Comparison of ENCODE assay signal across 16 cellular contexts in the genomic region with DNA sequence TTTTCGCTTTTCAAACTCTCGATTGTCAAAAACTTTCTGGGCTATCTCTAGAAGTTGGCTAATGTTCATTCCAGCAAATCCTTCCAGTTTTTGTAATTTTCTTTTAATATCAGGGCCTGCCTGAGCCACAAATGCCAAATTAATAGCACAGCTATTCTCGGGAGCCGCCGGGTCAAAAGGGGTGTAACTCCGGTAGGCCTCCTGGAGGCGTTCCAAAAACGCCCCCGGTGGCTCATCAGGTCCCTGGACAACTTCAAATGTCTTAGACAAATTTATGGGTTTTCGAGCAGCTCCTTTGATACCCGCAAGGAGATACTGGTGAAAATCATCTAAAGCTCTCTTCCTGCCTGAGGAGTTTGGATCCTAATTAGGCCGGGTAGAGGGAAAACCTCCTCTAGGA.
A peak's percentile ranks its signal among the peaks of the same experiment; 100 is the strongest.
DNase-seq lines count a peak whose midpoint lies in the region; ATAC-seq and TF ChIP-seq lines count a peak whose summit lies in the region.
"Had no signal": no experiment of that assay in that cellular context is flagged by ENCODE, and none has a peak within 500 bp of the region (broad histone marks: within the 10 kb centered on the region; RNA-seq: fewer than 3 reads in every experiment).

No MANE protein-coding gene starts in this region.

- TF ChIP-seq CTCF in left lung (IDR thresholded peaks at IDR 0.05) (no peak), mesothelial cell of epicardium (IDR thresholded peaks at IDR 0.05; ENCODE audit: unreplicated experiment) (no peak), upper lobe of right lung (IDR thresholded peaks at IDR 0.05) (no peak)

- H3K36me3 Mint-ChIP-seq in mesothelial cell of epicardium: peaks cover 2% of the 10 kb centered on the region
- H3K36me3 Mint-ChIP-seq: CD8-positive, alpha-beta memory T cell; IgD-negative memory B cell had no signal

- no peaks in the 10 kb centered on the region for H3K9me3 Mint-ChIP-seq in mesothelial cell of epicardium
- H3K9me3 Mint-ChIP-seq: CD4-positive, CD25-positive, alpha-beta regulatory T cell; CD8-positive, alpha-beta memory T cell; IgD-negative memory B cell had no signal

- H3K9me3 ChIP-seq in left lung (no peaks in the 10 kb centered on the region), upper lobe of right lung (no peaks in the 10 kb centered on the region)
- H3K9me3 ChIP-seq: BE2C had no signal

- H3K4me3 Mint-ChIP-seq in mesothelial cell of epicardium: no peak overlapping the region
- H3K4me3 Mint-ChIP-seq: CD4-positive, CD25-positive, alpha-beta regulatory T cell had no signal

- no peak for ATAC-seq in left lung
- no peak for ATAC-seq in upper lobe of right lung
- no peak for ATAC-seq in HG02571 (IDR thresholded peaks at IDR 0.05; ENCODE audit: unreplicated experiment)

- H3K4me1 ChIP-seq in left lung (no peaks in the 10 kb centered on the region), upper lobe of right lung (no peaks in the 10 kb centered on the region)
- H3K4me1 ChIP-seq: BE2C had no signal

- H3K27ac Mint-ChIP-seq in mesothelial cell of epicardium: peak overlapping the region; percentile 13
- H3K27ac Mint-ChIP-seq: CD4-positive, CD25-positive, alpha-beta regulatory T cell had no signal

- H3K27me3 Mint-ChIP-seq in mesothelial cell of epicardium (ENCODE audit: low read depth): no peaks in the 10 kb centered on the region
- H3K27me3 Mint-ChIP-seq: CD4-positive, CD25-positive, alpha-beta regulatory T cell; CD8-positive, alpha-beta memory T cell; IgD-negative memory B cell had no signal

- H3K27ac ChIP-seq in left lung (peak overlapping the region; percentile 33 to 64), upper lobe of right lung (peak overlapping the region; percentile 36)
- H3K27ac ChIP-seq: GM23248 had no signal

- H3K36me3 ChIP-seq in left lung: no peaks in the 10 kb centered on the region
- H3K36me3 ChIP-seq in upper lobe of right lung: no peaks in the 10 kb centered on the region
- H3K36me3 ChIP-seq: BE2C had no signal

- intact Hi-C loops in left lung (cut with DNase I) (no loop called here), upper lobe of right lung (cut with DNase I) (no loop called here)

- H3K4me3 ChIP-seq in left lung: no peak overlapping the region
- peak overlapping the region; percentile 29 for H3K4me3 ChIP-seq in upper lobe of right lung
- H3K4me3 ChIP-seq: GM23248 had no signal

- DNase-seq in amniotic epithelial cell (ENCODE audit: low read depth): peak; percentile 11
- DNase-seq in left lung: no peak
- no peak for DNase-seq in mesothelial cell of epicardium (ENCODE audit: low spot score in 2 of 2, unreplicated experiment in 2 of 2)
- DNase-seq in upper lobe of right lung: no peak
- DNase-seq in HuH-7 (ENCODE audit: low spot score): no peak
- DNase-seq in RPMI8226: no peak
- DNase-seq: ACHN; BE2C; C1 segment of cervical spinal cord; CD4-positive, CD25-positive, alpha-beta regulatory T cell; CD8-positive, alpha-beta memory T cell; COR-L47; GM23248; HCEC 1CT had no signal

- no peaks in the 10 kb centered on the region for H3K27me3 ChIP-seq in left lung
- H3K27me3 ChIP-seq in upper lobe of right lung: no peaks in the 10 kb centered on the region

- peaks cover 18% of the 10 kb centered on the region for H3K4me1 Mint-ChIP-seq in mesothelial cell of epicardium
